8 cellular contexts compared by ENCODE assay signal in genomic region chr2:27583390-27583915, GRCh38. TPM values are rescaled to one million over a fixed set of nuclear protein-coding genes. Genes with fewer than 3 reads are reported as not detected.
DNase-seq lines count a peak whose midpoint lies in the region; ATAC-seq and TF ChIP-seq lines count a peak whose summit lies in the region.

No MANE protein-coding gene starts in this region.

- ATAC-seq in psoas muscle = peak in 1 of 4 donors; percentile 35

- H3K4me3 Mint-ChIP-seq in T-helper 2 cell treated with Interferon-gamma antibody and Interleukin-4, amounts not matched to agents 5 μg/mL and 100 μg/mL, for 36 hours = peak overlapping the region; percentile 95

- peaks cover 36% of the 10 kb centered on the region for H3K36me3 Mint-ChIP-seq in T-helper 2 cell treated with Interferon-gamma antibody and Interleukin-4, amounts not matched to agents 5 μg/mL and 100 μg/mL, for 36 hours (ENCODE audit: low read depth)

- H3K4me1 ChIP-seq in psoas muscle = peaks cover 11% of the 10 kb centered on the region

- peaks cover 39% of the 10 kb centered on the region for H3K4me1 Mint-ChIP-seq in T-helper 2 cell treated with Interferon-gamma antibody and Interleukin-4, amounts not matched to agents 5 μg/mL and 100 μg/mL, for 36 hours (ENCODE audit: low read depth)

- peak; percentile 21 for DNase-seq in activated T-cell treated with anti-CD3 and anti-CD28 coated beads, Interleukin-2, amount 50 U/mL, for 1 hour
- no peak for DNase-seq in activated T-cell treated with anti-CD3 and anti-CD28 coated beads for 4 hours
- no peak for DNase-seq in T-helper 2 cell treated with Interferon-gamma antibody and Interleukin-4, amounts not matched to agents 5 μg/mL and 100 μg/mL, for 36 hours (ENCODE audit: low spot score)
- DNase-seq in fibroblast of pulmonary artery (ENCODE audit: low read depth) = peak; percentile 23
- no peak for DNase-seq in psoas muscle
- no peak for DNase-seq in NCI-H146 treated with DMSO at 0.1 percent for 48 hours (lab: John Stamatoyannopoulos, UW; ENCODE audit: unreplicated experiment)
- no peak for DNase-seq in NCI-H2107 (lab: John Stamatoyannopoulos, UW)
- DNase-seq in HuH-7 (ENCODE audit: low spot score) = no peak

- H3K36me3 ChIP-seq in psoas muscle (ENCODE audit: insufficient read depth in 1 of 2, low read depth in 1 of 2) = no peaks in the 10 kb centered on the region

- TF ChIP-seq CTCF in fibroblast of pulmonary artery (IDR thresholded peaks at IDR 0.05; ENCODE audit: low read length, missing control alignments) (no peak), psoas muscle (IDR thresholded peaks at IDR 0.05) (no peak)

- H3K27me3 ChIP-seq in psoas muscle (ENCODE audit: insufficient read depth in 3 of 3, low read length in 2 of 3) = no peaks in the 10 kb centered on the region

- H3K27ac Mint-ChIP-seq in T-helper 2 cell treated with Interferon-gamma antibody and Interleukin-4, amounts not matched to agents 5 μg/mL and 100 μg/mL, for 36 hours = peak overlapping the region; percentile 94

- intact Hi-C loops in psoas muscle (cut with DNase I) = no loop called here

- WGBS in psoas muscle, 3 donors = 3 to 7% (median 5%) methylated on average over 12 of the region's 12 CpGs

- H3K4me3 ChIP-seq in fibroblast of pulmonary artery (replicated peaks; ENCODE audit: low read depth, low read length) (peak overlapping the region; percentile 81), psoas muscle (peak overlapping the region; percentile 66)

- peaks cover 12% of the 10 kb centered on the region for H3K9me3 ChIP-seq in psoas muscle

- peaks cover 3% of the 10 kb centered on the region for H3K9me3 Mint-ChIP-seq in T-helper 2 cell treated with Interferon-gamma antibody and Interleukin-4, amounts not matched to agents 5 μg/mL and 100 μg/mL, for 36 hours

- peak overlapping the region; percentile 51 for H3K27ac ChIP-seq in psoas muscle

- no peaks in the 10 kb centered on the region for H3K27me3 Mint-ChIP-seq in T-helper 2 cell treated with Interferon-gamma antibody and Interleukin-4, amounts not matched to agents 5 μg/mL and 100 μg/mL, for 36 hours (ENCODE audit: low read depth)

RNA-seq across cellular contexts. Expression of gene ZNF512, which starts 0.6 kb away (rescaled TPM):
- 10 to 100 TPM in 3 of 4 donors, 1 to 10 TPM in 1; 6.0 to 17.0 (median 12.8) TPM for total RNA-seq in psoas muscle
- polyA plus RNA-seq in psoas muscle = 1 to 10 TPM; 5.1 to 9.4 (median 9.3) TPM

RNA-seq across cellular contexts. Expression of gene CCDC121, which starts 45.4 kb away (rescaled TPM):
- total RNA-seq in psoas muscle = 1 to 10 TPM in 3 of 4 donors, under 1 TPM in 1; 0.98 to 4.8 (median 2.6) TPM
- polyA plus RNA-seq in psoas muscle = 10 to 100 TPM in 1 of 3 donors, 1 to 10 TPM in 2; 1.3 to 10.3 (median 1.6) TPM

RNA-seq across cellular contexts. Expression of gene GPN1, which starts 45.4 kb away (rescaled TPM):
- 10 to 100 TPM; 24.2 to 28.5 (median 26.2) TPM for total RNA-seq in psoas muscle
- polyA plus RNA-seq in psoas muscle = 10 to 100 TPM; 24.8 to 57.1 (median 42.8) TPM

Comparison
In these comparisons a context has a peak if more than half of its experiments do, and no peak if none do; other contexts are left out.
1. DNase-seq: peak in activated T-cell treated with anti-CD3 and anti-CD28 coated beads, Interleukin-2, amount 50 U/mL, for 1 hour (single experiment) and fibroblast of pulmonary artery (single experiment); none in activated T-cell treated with anti-CD3 and anti-CD28 coated beads for 4 hours (single experiment), T-helper 2 cell treated with Interferon-gamma antibody and Interleukin-4, amounts not matched to agents 5 μg/mL and 100 μg/mL, for 36 hours (single experiment), psoas muscle (0 of 2), NCI-H146 treated with DMSO at 0.1 percent for 48 hours (single experiment), NCI-H2107 (single experiment) and HuH-7 (single experiment).